ENCODE assay signal across 24 cellular contexts in genomic region chr10:69952801-69953200, GRCh38.
DNase-seq lines count a peak whose midpoint lies in the region; ATAC-seq, FAIRE-seq and TF ChIP-seq lines count a peak whose summit lies in the region.
"Had no signal": no experiment of that assay in that cellular context is flagged by ENCODE, and none has a peak within 500 bp of the region (broad histone marks: within the 10 kb centered on the region; RNA-seq: fewer than 3 reads in every experiment).

No MANE protein-coding gene starts in this region.

- no peak overlapping the region for H3K4me3 Mint-ChIP-seq in memory B cell
- no peak overlapping the region for H3K4me3 Mint-ChIP-seq in activated CD8-positive, alpha-beta memory T cell treated with anti-CD3 and anti-CD28 coated beads, Interleukin-2, amount 10 ng/mL, durations not matched to agents 7 days and 5 days
- H3K4me3 Mint-ChIP-seq: immature natural killer cell had no signal

- no peaks in the 10 kb centered on the region for H3K79me2 ChIP-seq in H1 (ENCODE audit: control insufficient read depth in 1 of 2, insufficient read depth in 2 of 2, low read length in 2 of 2)

- TF ChIP-seq POLR2A in H1 (IDR thresholded peaks at IDR 0.05; ENCODE audit: control extremely low read depth in 1 of 2, low read depth in 2 of 2, low read length in 2 of 2) = no peak

- H3K4me1 ChIP-seq in right cardiac atrium (ENCODE audit: control insufficient read depth, insufficient read depth, low read length) = no peaks in the 10 kb centered on the region
- peaks cover 8 to 12% (median 10%) of the 10 kb centered on the region in 4 experiments; a peak in 6 of 7 replicates for H3K4me1 ChIP-seq in H1 (replicated peaks in 1 of 4; ENCODE audit: control insufficient read depth in 3 of 4, insufficient read depth in 4 of 4, low read length in 3 of 4)
- H3K4me1 ChIP-seq: spleen, upper lobe of left lung had no signal

- H3K9me3 ChIP-seq in right cardiac atrium (ENCODE audit: control insufficient read depth, low read length) = no peaks in the 10 kb centered on the region
- H3K9me3 ChIP-seq in H1 (ENCODE audit: insufficient read depth in 2 of 2, low read depth in 1 of 2, low read length in 1 of 2) = no peaks in the 10 kb centered on the region
- H3K9me3 ChIP-seq: neutrophil, spleen, upper lobe of left lung had no signal

- no peaks in the 10 kb centered on the region for H3K27me3 ChIP-seq in right cardiac atrium (ENCODE audit: control insufficient read depth, insufficient read depth)
- peaks cover 0 to 13% (median 5%) of the 10 kb centered on the region in 4 experiments; a peak in 3 of 7 replicates for H3K27me3 ChIP-seq in H1 (replicated peaks in 1 of 4; ENCODE audit: control insufficient read depth in 3 of 4, extremely low read depth in 1 of 4, insufficient read depth in 3 of 4, low read length in 3 of 4)
- H3K27me3 ChIP-seq: spleen, upper lobe of left lung had no signal

- no peak overlapping the region for H3K27ac ChIP-seq in right cardiac atrium (ENCODE audit: low read length)
- 0 out of 2 replicates have a peak overlapping the region, but pooled peaks have one; percentile 1 for H3K27ac ChIP-seq in H1 (ENCODE audit: low read depth, low read length)
- H3K27ac ChIP-seq: neutrophil, spleen, upper lobe of left lung had no signal

- no peak overlapping the region for H3K4me3 ChIP-seq in right cardiac atrium (ENCODE audit: low read length)
- H3K4me3 ChIP-seq in H1 (ENCODE audit: extremely low read depth in 1 of 4, insufficient read depth in 2 of 4, low read depth in 3 of 4, low read length in 4 of 4) = peak overlapping the region in 1 of 4 experiments; percentile 12; a peak in 2 of 8 replicates
- H3K4me3 ChIP-seq: spleen, upper lobe of left lung had no signal

- no peaks in the 10 kb centered on the region for H3K9me3 Mint-ChIP-seq in memory B cell
- H3K9me3 Mint-ChIP-seq in activated CD8-positive, alpha-beta memory T cell treated with anti-CD3 and anti-CD28 coated beads, Interleukin-2, amount 10 ng/mL, durations not matched to agents 7 days and 5 days (ENCODE audit: low read depth) = no peaks in the 10 kb centered on the region
- H3K9me3 Mint-ChIP-seq: immature natural killer cell had no signal

- H3K4me2 ChIP-seq in H1 (ENCODE audit: insufficient read depth in 1 of 2, low read depth in 2 of 2, low read length in 2 of 2) = peak overlapping the region; percentile 1 to 32

- POLR2A ChIA-PET in H1 (lab: Charles Lee; ENCODE audit: partially characterized antibody) = no interaction called here

- H2AFZ ChIP-seq in H1 (ENCODE audit: low read length) = peak overlapping the region; percentile 29; the same call in 1 of the 2 replicates

- H2BK5ac ChIP-seq in H1 (ENCODE audit: low read depth, low read length) = no peak overlapping the region

- no peak overlapping the region for H3K18ac ChIP-seq in H1 (ENCODE audit: extremely low read depth, low read length)

- intact Hi-C loops in cardiac septum (cut with DNase I) (no loop called here), right cardiac atrium (cut with DNase I) (no loop called here)

- WGBS in right cardiac atrium = 67% methylated on average over 4 of the region's 4 CpGs
- WGBS in H1 (ENCODE audit: extremely low coverage in 1 of 2, insufficient coverage in 1 of 2, insufficient read length in 1 of 2, insufficient replicate concordance in 2 of 2, low coverage in 1 of 2, low lambda C conversion rate in 2 of 2, missing lambda C conversion rate in 1 of 2), 2 experiments = 27% methylated on average over 4 of the region's 4 CpGs; no CpG with 5 or more reads in 1 of the 2 experiments

- H3K36me3 ChIP-seq in H1 (ENCODE audit: control insufficient read depth in 2 of 4, insufficient read depth in 4 of 4, low read length in 3 of 4) = no peaks in the 10 kb centered on the region
- H3K36me3 ChIP-seq: neutrophil, spleen, upper lobe of left lung had no signal

- no peak overlapping the region for H2BK20ac ChIP-seq in H1 (ENCODE audit: low read length)

- DNase-seq in cardiac septum (ENCODE audit: low spot score) = peak; percentile 17
- no peak for DNase-seq in right cardiac atrium
- DNase-seq in H1 (ENCODE audit: low read depth in 1 of 2, low spot score in 2 of 2) = peak in 1 of 2 experiments; percentile 33
- no peak for DNase-seq in memory B cell (ENCODE audit: low spot score in 2 of 2)
- DNase-seq in activated CD8-positive, alpha-beta memory T cell treated with anti-CD3 and anti-CD28 coated beads, Interleukin-2, amount 10 ng/mL, durations not matched to agents 7 days and 5 days = no peak
- DNase-seq in germinal center (ENCODE audit: low spot score) = no peak
- no peak for DNase-seq in GM19239 (ENCODE audit: insufficient read length, low spot score)
- DNase-seq: 8988T; activated CD4-positive, alpha-beta T cell treated with anti-CD3 and anti-CD28 coated beads for 48 hours; cortex of kidney; glutamatergic neuron; immature natural killer cell; KBM-7; left ventricle myocardium superior; MV-4-11; NCI-H187; NCI-H774; SIG-M5; stimulated activated CD4-positive, alpha-beta T cell treated with anti-CD3 and anti-CD28 coated beads, Interleukin-4, amount 100 ng/mL, for 24 hours; T-helper 1 cell; upper lobe of left lung had no signal

- peaks cover 11% of the 10 kb centered on the region for H3K4me1 Mint-ChIP-seq in memory B cell
- no peaks in the 10 kb centered on the region for H3K4me1 Mint-ChIP-seq in activated CD8-positive, alpha-beta memory T cell treated with anti-CD3 and anti-CD28 coated beads, Interleukin-2, amount 10 ng/mL, durations not matched to agents 7 days and 5 days
- H3K4me1 Mint-ChIP-seq: immature natural killer cell had no signal

- peaks cover 3% of the 10 kb centered on the region; the same call in 1 of the 2 replicates for H3K23me2 ChIP-seq in H1 (ENCODE audit: low read depth, low read length)

- FAIRE-seq in H1 (lab: Jason Lieb, UNC) (peak; percentile 83), GM19239 (lab: Jason Lieb, UNC) (no peak)

- H3K27ac Mint-ChIP-seq in memory B cell = peak overlapping the region; percentile 35
- H3K27ac Mint-ChIP-seq in activated CD8-positive, alpha-beta memory T cell treated with anti-CD3 and anti-CD28 coated beads, Interleukin-2, amount 10 ng/mL, durations not matched to agents 7 days and 5 days = no peak overlapping the region
- H3K27ac Mint-ChIP-seq: immature natural killer cell had no signal

- H2BK120ac ChIP-seq in H1 (replicated peaks; ENCODE audit: low read depth, low read length) = no peak overlapping the region

- TF ChIP-seq EP300 in H1 (IDR thresholded peaks at IDR 0.05; ENCODE audit: borderline replicate concordance in 1 of 2, low read depth in 2 of 2, low read length in 2 of 2) = peak in 1 of 2 experiments; percentile 98; a peak in 2 of 3 replicates

- TF ChIP-seq CTCF in H1 (IDR thresholded peaks at IDR 0.05; ENCODE audit: control extremely low read depth in 1 of 3, insufficient read depth in 1 of 3, low read depth in 1 of 3, low read length in 3 of 3) = no peak

- no peak overlapping the region for H3K9ac ChIP-seq in H1 (replicated peaks in 1 of 4; ENCODE audit: extremely low read depth in 1 of 4, low read depth in 3 of 4, low read length in 3 of 4)

- H2BK15ac ChIP-seq in H1 (ENCODE audit: low read length) = no peak overlapping the region

- H4K5ac ChIP-seq in H1 (ENCODE audit: insufficient read length, low read depth, low read length) = no peak overlapping the region

- no peak overlapping the region for H4K91ac ChIP-seq in H1 (replicated peaks; ENCODE audit: insufficient read length, low read length)

- H3K4ac ChIP-seq in H1 (replicated peaks; ENCODE audit: insufficient read length, low read depth, low read length) = no peak overlapping the region

- H4K8ac ChIP-seq in H1 (ENCODE audit: extremely low read depth, insufficient read depth, low read length) = no peak overlapping the region

- peaks cover 13% of the 10 kb centered on the region for H3K27me3 Mint-ChIP-seq in memory B cell
- H3K27me3 Mint-ChIP-seq in activated CD8-positive, alpha-beta memory T cell treated with anti-CD3 and anti-CD28 coated beads, Interleukin-2, amount 10 ng/mL, durations not matched to agents 7 days and 5 days = peaks cover 19% of the 10 kb centered on the region

- no peaks in the 10 kb centered on the region; the same call in 1 of the 2 replicates for H3K79me1 ChIP-seq in H1 (ENCODE audit: low read depth, low read length)

- H3K56ac ChIP-seq in H1 (replicated peaks; ENCODE audit: insufficient read length, low read depth, low read length) = no peak overlapping the region

- H2AK5ac ChIP-seq in H1 (ENCODE audit: low read depth, low read length) = no peak overlapping the region

- no peaks in the 10 kb centered on the region for H3K36me3 Mint-ChIP-seq in memory B cell
- H3K36me3 Mint-ChIP-seq in activated CD8-positive, alpha-beta memory T cell treated with anti-CD3 and anti-CD28 coated beads, Interleukin-2, amount 10 ng/mL, durations not matched to agents 7 days and 5 days = no peaks in the 10 kb centered on the region

- CTCF ChIA-PET in H1 (lab: Charles Lee; ENCODE audit: partially characterized antibody) = interaction anchor here (1.1 to 3.2 kb wide), 4 partner anchors 36 to 244 kb away, joined by 3 to 17 read pairs (median 4); no protein-coding TSS in a partner anchor
- CTCF ChIA-PET in activated CD8-positive, alpha-beta memory T cell treated with anti-CD3 and anti-CD28 coated beads, Interleukin-2, amount 10 ng/mL, durations not matched to agents 7 days and 5 days (lab: Charles Lee) = no interaction called here

- peaks cover 0 to 2% of the 10 kb centered on the region in 2 experiments for H4K20me1 ChIP-seq in H1 (replicated peaks in 1 of 2; ENCODE audit: control insufficient read depth in 1 of 2, insufficient read depth in 2 of 2, low read length in 2 of 2)

- no peak overlapping the region for H3K14ac ChIP-seq in H1 (ENCODE audit: insufficient read length)

- no peak overlapping the region for H3K23ac ChIP-seq in H1 (ENCODE audit: insufficient read length)

- ATAC-seq in right cardiac atrium = no peak
- no peak for ATAC-seq in memory B cell (ENCODE audit: low read depth)
- ATAC-seq in activated CD8-positive, alpha-beta memory T cell treated with anti-CD3 and anti-CD28 coated beads, Interleukin-2, amount 10 ng/mL, durations not matched to agents 7 days and 5 days = no peak
- no peak for ATAC-seq in GM18868 (IDR thresholded peaks at IDR 0.05; ENCODE audit: unreplicated experiment)
- ATAC-seq: left ventricle myocardium superior had no signal

- no peak for TF ChIP-seq RAD21 in H1 (IDR thresholded peaks at IDR 0.05 in 1 of 2, conservative IDR thresholded peaks at IDR 0.05 in 1 of 2; ENCODE audit: low read depth in 2 of 2, low read length in 2 of 2)

- no peak overlapping the region for H2BK12ac ChIP-seq in H1 (ENCODE audit: low read depth, low read length)

TF ChIP-seq in H1, 55 proteins besides CTCF, POLR2A, EP300 and RAD21 (continues in another document):
- TF ChIP-seq CHD1 (IDR thresholded peaks at IDR 0.05; ENCODE audit: low read depth, low read length) (peak; percentile 93), RXRA (IDR thresholded peaks at IDR 0.05; ENCODE audit: insufficient read depth, low read depth, low read length) (no peak), GTF2F1 (IDR thresholded peaks at IDR 0.05; ENCODE audit: borderline replicate concordance, low read depth, low read length) (no peak)
